19 cellular contexts compared by ENCODE assay signal in genomic region chr16:9969580-9969979, GRCh38.
A peak's percentile ranks its signal among the peaks of the same experiment; 100 is the strongest.
DNase-seq lines count a peak whose midpoint lies in the region; ATAC-seq and TF ChIP-seq lines count a peak whose summit lies in the region.
"Had no signal": no experiment of that assay in that cellular context is flagged by ENCODE, and none has a peak within 500 bp of the region (broad histone marks: within the 10 kb centered on the region; RNA-seq: fewer than 3 reads in every experiment).

No MANE protein-coding gene starts in this region.

- ATAC-seq in GM19324 (IDR thresholded peaks at IDR 0.05; ENCODE audit: low FRiP score, unreplicated experiment) (no peak), GM21723 (IDR thresholded peaks at IDR 0.05; ENCODE audit: unreplicated experiment) (no peak)
- ATAC-seq: GM23338 had no signal

- intact Hi-C loops in A673 (cut with micrococcal nuclease; ENCODE audit: unreplicated experiment), result no loop called here

- H3K27ac ChIP-seq in angular gyrus (ENCODE audit: low read depth, low read length) (peak overlapping the region; percentile 92), substantia nigra (ENCODE audit: low read depth, low read length, poor library complexity, severe bottlenecking) (peak overlapping the region; percentile 81), A673 (ENCODE audit: low read depth, low read length, poor library complexity, severe bottlenecking) (no peak overlapping the region)

- no peaks in the 10 kb centered on the region for H3K36me3 ChIP-seq in A673 (ENCODE audit: insufficient read depth, low read length, poor library complexity, severe bottlenecking)

- H3K9me3 ChIP-seq in A673 (ENCODE audit: low read depth, low read length, poor library complexity, severe bottlenecking), result no peaks in the 10 kb centered on the region

- CTCF ChIA-PET in A673 (lab: Charles Lee), result no interaction called here

- BruUV-seq in A673 (replicated peaks; lab: Mats Ljungman, UMichigan), result no TSS peak

- DNase-seq in globus pallidus (ENCODE audit: low spot score) (peak; percentile 79), substantia nigra (lab: John Stamatoyannopoulos, UW) (peak in 14 of 49 donors; percentile 1 to 55 (median 10)), A673 (ENCODE audit: low spot score) (no peak), mesenteric fat pad (ENCODE audit: low spot score) (no peak)
- DNase-seq: ACHN; CD4-positive, alpha-beta T cell; DND-41; GF-D8; KG1; NCI-H1092; NCI-H187; NCI-H2171; NCI-H82; SHP77 treated with DMSO at 0.1 percent for 48 hours had no signal

- POLR2A ChIA-PET in A673 (lab: Charles Lee; ENCODE audit: low non-redundant PET), result no interaction called here

- H3K4me1 ChIP-seq in A673 (ENCODE audit: insufficient read depth, low read length, poor library complexity, severe bottlenecking), result no peaks in the 10 kb centered on the region

- H3K4me3 ChIP-seq in A673 (ENCODE audit: low read depth, low read length, poor library complexity, severe bottlenecking), result no peak overlapping the region
- H3K4me3 ChIP-seq: GM23338 had no signal

- peak; percentile 19; the same call in 1 of the 3 replicates for TF ChIP-seq CTCF in GM12872 (IDR thresholded peaks at IDR 0.05; ENCODE audit: insufficient read depth, low read depth, low read length)
- TF ChIP-seq CTCF in A673 (conservative IDR thresholded peaks at IDR 0.05; ENCODE audit: low read depth, low read length), result no peak

- no peaks in the 10 kb centered on the region for H3K27me3 ChIP-seq in A673 (replicated peaks; ENCODE audit: insufficient read depth, low read depth, low read length, poor library complexity)
